13 cellular contexts compared by ENCODE assay signal in genomic region chr10:128540806-128541739, GRCh38.
DNase-seq lines count a peak whose midpoint lies in the region; ATAC-seq and TF ChIP-seq lines count a peak whose summit lies in the region.
"Had no signal": no experiment of that assay in that cellular context is flagged by ENCODE, and none has a peak within 500 bp of the region (broad histone marks: within the 10 kb centered on the region; RNA-seq: fewer than 3 reads in every experiment).

No MANE protein-coding gene starts in this region.

- no peaks in the 10 kb centered on the region for H3K36me3 ChIP-seq in iPS-20b (ENCODE audit: insufficient read depth, low read depth, low read length)
- H3K36me3 ChIP-seq in esophagus squamous epithelium = no peaks in the 10 kb centered on the region
- H3K36me3 ChIP-seq: ascending aorta had no signal

- DNase-seq in HEK293T (ENCODE audit: extremely low spot score) (no peak), astrocyte of the hippocampus (ENCODE audit: low read depth, low spot score) (peak; percentile 4), sciatic nerve (ENCODE audit: low spot score) (peak; percentile 64), hippocampal formation (lab: John Stamatoyannopoulos, UW) (no peak), esophagus squamous epithelium (lab: John Stamatoyannopoulos, UW) (no peak)
- DNase-seq in stimulated activated CD4-positive, alpha-beta T cell treated with anti-CD3 and anti-CD28 coated beads, Interleukin-1b, Interleukin-23, amount 100 ng/mL, for 48 hours = no peak
- DNase-seq: activated CD8-positive, alpha-beta memory T cell treated with anti-CD3 and anti-CD28 coated beads, Interleukin-2, amount 50 U/mL, for 4 hours; GM23248; T-helper 1 cell had no signal

- no peak for TF ChIP-seq POLR2A in esophagus squamous epithelium (IDR thresholded peaks at IDR 0.05)

- H3K4me3 ChIP-seq in iPS-20b (ENCODE audit: low read length) = peak overlapping the region; percentile 70
- peak overlapping the region in 1 of 4 donors; percentile 17 for H3K4me3 ChIP-seq in esophagus squamous epithelium
- H3K4me3 ChIP-seq: ascending aorta, GM23248 had no signal

- H3K9ac ChIP-seq in iPS-20b (ENCODE audit: low read depth, low read length) = peak overlapping the region; percentile 75; the same call in 1 of the 2 replicates
- H3K9ac ChIP-seq: GM23248 had no signal

- intact Hi-C loops in sciatic nerve (cut with DNase I) (no loop called here), esophagus squamous epithelium (cut with DNase I) (no loop called here)

- ATAC-seq in sciatic nerve = peak; percentile 72
- ATAC-seq in GM19395 (IDR thresholded peaks at IDR 0.05; ENCODE audit: unreplicated experiment) = no peak
- ATAC-seq: stimulated activated effector memory CD8-positive, alpha-beta T cell treated with anti-CD3 and anti-CD28 coated beads, Interleukin-12 subunit alpha, Interleukin-12 subunit beta, amount 100 ng/mL, for 72 hours had no signal

- CTCF ChIA-PET in HEK293T (lab: Yijun Ruan, JAX) = no interaction called here

- WGBS in esophagus squamous epithelium, 2 donors = 10% methylated on average over 36 to 41 of the region's 45 CpGs

- H3K27me3 ChIP-seq in iPS-20b (ENCODE audit: insufficient read depth, low read length) (peaks cover 40% of the 10 kb centered on the region; the same call in 1 of the 2 replicates), esophagus squamous epithelium (peaks cover 0 to 70% (median 0%) of the 10 kb centered on the region in 4 donors)
- H3K27me3 ChIP-seq: ascending aorta had no signal

- H3K4me1 ChIP-seq in iPS-20b (ENCODE audit: insufficient read depth, low read length) = peaks cover 62% of the 10 kb centered on the region
- no peaks in the 10 kb centered on the region for H3K4me1 ChIP-seq in esophagus squamous epithelium
- H3K4me1 ChIP-seq: ascending aorta had no signal

- H3K27ac ChIP-seq in iPS-20b (ENCODE audit: low read length) = no peak overlapping the region
- no peak overlapping the region for H3K27ac ChIP-seq in esophagus squamous epithelium
- H3K27ac ChIP-seq: ascending aorta, GM23248 had no signal

- POLR2A ChIA-PET in HEK293T (lab: Yijun Ruan, JAX) = no interaction called here

- TF ChIP-seq CTCF in esophagus squamous epithelium (IDR thresholded peaks at IDR 0.05) = no peak

- H3K9me3 ChIP-seq in iPS-20b (ENCODE audit: insufficient read depth, low read depth, low read length) = no peaks in the 10 kb centered on the region
- H3K9me3 ChIP-seq in esophagus squamous epithelium = no peaks in the 10 kb centered on the region
- H3K9me3 ChIP-seq: ascending aorta had no signal

TF ChIP-seq in HEK293T, 16 proteins besides CTCF, POLR2A, EP300 and RAD21:
- no peak for TF ChIP-seq CTBP1 (IDR thresholded peaks at IDR 0.05; ENCODE audit: borderline replicate concordance)
- TF ChIP-seq, protein P1, sequence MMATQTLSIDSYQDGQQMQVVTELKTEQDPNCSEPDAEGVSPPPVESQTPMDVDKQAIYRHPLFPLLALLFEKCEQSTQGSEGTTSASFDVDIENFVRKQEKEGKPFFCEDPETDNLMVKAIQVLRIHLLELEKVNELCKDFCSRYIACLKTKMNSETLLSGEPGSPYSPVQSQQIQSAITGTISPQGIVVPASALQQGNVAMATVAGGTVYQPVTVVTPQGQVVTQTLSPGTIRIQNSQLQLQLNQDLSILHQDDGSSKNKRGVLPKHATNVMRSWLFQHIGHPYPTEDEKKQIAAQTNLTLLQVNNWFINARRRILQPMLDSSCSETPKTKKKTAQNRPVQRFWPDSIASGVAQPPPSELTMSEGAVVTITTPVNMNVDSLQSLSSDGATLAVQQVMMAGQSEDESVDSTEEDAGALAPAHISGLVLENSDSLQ (IDR thresholded peaks at IDR 0.05) = 0 out of 2 replicates have a peak, but pooled peaks have one; percentile 5
- no peak for TF ChIP-seq SUZ12 (IDR thresholded peaks at IDR 0.05)
- TF ChIP-seq FOXM1 (IDR thresholded peaks at IDR 0.05; ENCODE audit: borderline replicate concordance) = no peak

Comparison
In these comparisons a context has a peak if more than half of its experiments do, and no peak if none do; other contexts are left out.
1. DNase-seq: peak in astrocyte of the hippocampus (single experiment) and sciatic nerve (single experiment); none in HEK293T (single experiment), stimulated activated CD4-positive, alpha-beta T cell treated with anti-CD3 and anti-CD28 coated beads, Interleukin-1b, Interleukin-23, amount 100 ng/mL, for 48 hours (single experiment), hippocampal formation (0 of 2) and esophagus squamous epithelium (single experiment).